ENCODE assay signal across 6 cellular contexts in the genomic region with DNA sequence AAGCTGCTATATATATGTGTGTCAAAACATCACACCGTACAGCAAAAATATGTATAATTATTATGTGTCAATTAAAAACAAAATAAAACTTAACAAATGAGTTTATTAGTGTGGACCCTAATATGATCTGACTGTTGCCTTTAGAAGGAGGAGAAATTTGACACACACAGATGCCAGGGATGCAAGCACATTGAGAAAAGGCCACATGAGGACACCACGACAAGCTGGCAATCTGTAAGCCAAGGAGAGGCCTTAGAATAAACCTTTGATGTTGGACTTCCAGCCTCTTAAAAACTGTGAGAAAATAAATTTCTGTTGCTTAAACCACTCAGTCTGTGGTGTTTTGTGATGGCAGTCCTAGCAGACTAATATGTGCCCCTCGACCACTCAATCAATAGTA.
"Had no signal": no experiment of that assay in that cellular context is flagged by ENCODE, and none has a peak within 500 bp of the region (broad histone marks: within the 10 kb centered on the region; RNA-seq: fewer than 3 reads in every experiment).

No MANE protein-coding gene starts in this region.

- DNase-seq: IMR-90, KBM-7, KG1 had no signal

- ATAC-seq: HepG2, K562 had no signal

- H3K4me3 ChIP-seq: K562 had no signal

- H3K27ac ChIP-seq: HL-60 had no signal
